ENCODE assay signal across 20 cellular contexts in the genomic region with DNA sequence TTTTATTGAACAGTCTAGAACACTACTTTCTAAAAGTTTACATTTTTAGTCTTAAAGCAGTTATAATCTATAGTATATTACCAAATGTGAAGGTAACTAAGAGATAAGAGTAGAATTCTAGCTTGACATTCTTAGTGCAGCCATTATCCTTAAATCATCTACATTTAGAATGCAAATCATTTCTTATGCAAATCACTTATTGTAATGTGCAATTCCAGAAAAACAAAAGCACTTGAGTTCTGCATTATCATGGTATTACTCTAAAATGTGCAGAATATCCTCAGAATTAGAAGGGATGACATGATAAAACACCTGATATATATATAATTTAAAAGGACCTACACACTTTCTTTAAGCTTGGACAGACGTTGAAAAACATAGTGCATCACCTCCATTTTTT. TPM values are rescaled to one million over a fixed set of nuclear protein-coding genes. Genes with fewer than 3 reads are reported as not detected.
DNase-seq lines count a peak whose midpoint lies in the region; ATAC-seq, FAIRE-seq and TF ChIP-seq lines count a peak whose summit lies in the region.
"Had no signal": no experiment of that assay in that cellular context is flagged by ENCODE, and none has a peak within 500 bp of the region (broad histone marks: within the 10 kb centered on the region; RNA-seq: fewer than 3 reads in every experiment).

No MANE protein-coding gene starts in this region.

- H2BK5ac ChIP-seq in H9 (ENCODE audit: insufficient read length, low read length): no peak overlapping the region

- H3K23ac ChIP-seq in H9 (ENCODE audit: insufficient read length, low read depth, low read length): no peak overlapping the region

- no peak for DNase-seq in H9
- DNase-seq in NT2/D1 (ENCODE audit: low read depth, low spot score): peak; percentile 16
- DNase-seq in endodermal cell: no peak
- DNase-seq in H54 (ENCODE audit: insufficient read length, low spot score): no peak
- DNase-seq in pancreas: no peak
- DNase-seq in suprapubic skin (ENCODE audit: low spot score in 2 of 2): no peak
- DNase-seq: 8988T; CD4-positive, alpha-beta memory T cell; DMS153; GF-D8; H7; KBM-7 had no signal

- H3K4me3 Mint-ChIP-seq in H9 (peak overlapping the region; percentile 62 to 64; a peak in 4 of 5 replicates), endodermal cell (no peak overlapping the region)
- H3K4me3 Mint-ChIP-seq: CD14-positive monocyte; CD4-positive, alpha-beta memory T cell; IgD-negative memory B cell had no signal

- H3K27ac ChIP-seq in H9 (ENCODE audit: insufficient read length, low read depth, low read length) (no peak overlapping the region), endodermal cell (ENCODE audit: low read depth, low read length) (no peak overlapping the region), iPS-20b (ENCODE audit: low read length) (peak overlapping the region; percentile 100), pancreas (no peak overlapping the region), suprapubic skin (no peak overlapping the region)
- H3K27ac ChIP-seq: BLaER1 had no signal

- H4K5ac ChIP-seq in H9 (ENCODE audit: insufficient read length, low read depth, low read length): no peak overlapping the region

- intact Hi-C loops in pancreas (cut with DNase I): no loop called here

- TF ChIP-seq CTCF in H9 (conservative IDR thresholded peaks at IDR 0.05): no peak
- no peak for TF ChIP-seq CTCF in endodermal cell (conservative IDR thresholded peaks at IDR 0.05)
- no peak for TF ChIP-seq CTCF in pancreas (IDR thresholded peaks at IDR 0.05)
- TF ChIP-seq CTCF in suprapubic skin (IDR thresholded peaks at IDR 0.05): no peak

- H3K9me3 ChIP-seq in H9 (ENCODE audit: control insufficient read depth, low read depth, low read length) (no peaks in the 10 kb centered on the region), NT2/D1 (ENCODE audit: insufficient read depth, low read length) (no peaks in the 10 kb centered on the region), endodermal cell (ENCODE audit: control insufficient read depth, low read length) (no peaks in the 10 kb centered on the region), iPS-20b (ENCODE audit: insufficient read depth, low read depth, low read length) (no peaks in the 10 kb centered on the region), pancreas (no peaks in the 10 kb centered on the region), suprapubic skin (no peaks in the 10 kb centered on the region)
- H3K9me3 ChIP-seq: BLaER1 had no signal

- H4K91ac ChIP-seq in H9 (ENCODE audit: insufficient read length, low read depth, low read length): no peak overlapping the region

- H2AFZ ChIP-seq in H9 (ENCODE audit: low read length): no peak overlapping the region

- no peak overlapping the region for H2AK5ac ChIP-seq in H9 (ENCODE audit: insufficient read length, low read length)

- no peaks in the 10 kb centered on the region for H4K20me1 ChIP-seq in H9 (ENCODE audit: control insufficient read depth, insufficient read depth, insufficient read length)
- H4K20me1 ChIP-seq: BLaER1 had no signal

- H3K23me2 ChIP-seq in H9 (ENCODE audit: insufficient read length, low read depth, low read length, poor library complexity, severe bottlenecking): no peaks in the 10 kb centered on the region

- no peaks in the 10 kb centered on the region for H3K27me3 ChIP-seq in H9 (ENCODE audit: insufficient read depth, low read length)
- no peaks in the 10 kb centered on the region for H3K27me3 ChIP-seq in NT2/D1 (ENCODE audit: insufficient read depth, insufficient read length)
- H3K27me3 ChIP-seq in endodermal cell (ENCODE audit: control insufficient read depth, insufficient read depth, low read length, poor library complexity, severe bottlenecking): no peaks in the 10 kb centered on the region
- no peaks in the 10 kb centered on the region for H3K27me3 ChIP-seq in iPS-20b (ENCODE audit: insufficient read depth, low read length)
- H3K27me3 ChIP-seq in pancreas: peaks cover 0 to 5% (median 0%) of the 10 kb centered on the region in 4 donors
- H3K27me3 ChIP-seq in suprapubic skin: no peaks in the 10 kb centered on the region
- H3K27me3 ChIP-seq: BLaER1 had no signal

- no peak overlapping the region for H3K4me2 ChIP-seq in H9 (ENCODE audit: insufficient read depth, insufficient read length, low read length)
- H3K4me2 ChIP-seq: BLaER1 had no signal

- no peak overlapping the region for H2BK15ac ChIP-seq in H9 (ENCODE audit: low read depth, low read length)

- H3K18ac ChIP-seq in H9 (ENCODE audit: insufficient read length, low read depth, low read length): no peak overlapping the region

- H3K4me1 Mint-ChIP-seq in H9: peaks cover 62 to 69% of the 10 kb centered on the region in 2 experiments
- peaks cover 52% of the 10 kb centered on the region for H3K4me1 Mint-ChIP-seq in endodermal cell
- H3K4me1 Mint-ChIP-seq: CD14-positive monocyte; CD4-positive, alpha-beta memory T cell; IgD-negative memory B cell had no signal

- H3K79me1 ChIP-seq in H9 (ENCODE audit: insufficient read depth, low read depth, low read length, poor library complexity, severe bottlenecking): no peaks in the 10 kb centered on the region

- no peak overlapping the region for H4K8ac ChIP-seq in H9 (replicated peaks; ENCODE audit: insufficient read length, low read depth, low read length)

- H3K9me3 Mint-ChIP-seq in H9 (no peaks in the 10 kb centered on the region; a peak in 1 of 5 replicates), endodermal cell (no peaks in the 10 kb centered on the region)
- H3K9me3 Mint-ChIP-seq: IgD-negative memory B cell had no signal

- H3K14ac ChIP-seq in H9 (ENCODE audit: insufficient read depth, low read length): no peak overlapping the region

- TF ChIP-seq POLR2A in H54 (IDR thresholded peaks at IDR 0.05; ENCODE audit: low read depth, low read length): no peak
- TF ChIP-seq POLR2A in suprapubic skin (IDR thresholded peaks at IDR 0.05): no peak

- no peak overlapping the region for H2BK12ac ChIP-seq in H9 (ENCODE audit: insufficient read length, low read depth, low read length)

- H3K9ac ChIP-seq in H9 (ENCODE audit: extremely low read depth, insufficient read length, low read length): no peak overlapping the region
- H3K9ac ChIP-seq in NT2/D1 (ENCODE audit: insufficient read length, low read depth): no peak overlapping the region
- no peak overlapping the region for H3K9ac ChIP-seq in endodermal cell (ENCODE audit: extremely low read depth, low read length, poor library complexity, severe bottlenecking)
- H3K9ac ChIP-seq in iPS-20b (ENCODE audit: low read depth, low read length): peak overlapping the region; percentile 80
- H3K9ac ChIP-seq: BLaER1 had no signal

- peaks cover 14 to 26% (median 22%) of the 10 kb centered on the region in 3 experiments for H3K36me3 Mint-ChIP-seq in H9 (ENCODE audit: insufficient read depth in 1 of 3, low read depth in 3 of 3)
- peaks cover 15% of the 10 kb centered on the region for H3K36me3 Mint-ChIP-seq in endodermal cell (ENCODE audit: low read depth)
- H3K36me3 Mint-ChIP-seq: CD14-positive monocyte; CD4-positive, alpha-beta memory T cell; IgD-negative memory B cell had no signal

- no peaks in the 10 kb centered on the region for H3K27me3 Mint-ChIP-seq in H9 (ENCODE audit: low read depth)
- no peaks in the 10 kb centered on the region for H3K27me3 Mint-ChIP-seq in endodermal cell (ENCODE audit: insufficient read depth)
- H3K27me3 Mint-ChIP-seq: CD4-positive, alpha-beta memory T cell; IgD-negative memory B cell had no signal

- H2BK120ac ChIP-seq in H9 (ENCODE audit: low read depth, low read length, poor library complexity, severe bottlenecking): no peak overlapping the region

- no peak overlapping the region for H3K56ac ChIP-seq in H9 (ENCODE audit: insufficient read length, low read depth, low read length)

- H2BK20ac ChIP-seq in H9 (ENCODE audit: low read depth, low read length, poor library complexity, severe bottlenecking): no peak overlapping the region

- H3K27ac Mint-ChIP-seq in H9: peak overlapping the region; percentile 90 to 100 (median 95); a peak in 6 of 7 replicates
- H3K27ac Mint-ChIP-seq in endodermal cell: peak overlapping the region; percentile 63
- H3K27ac Mint-ChIP-seq: CD14-positive monocyte; CD4-positive, alpha-beta memory T cell; IgD-negative memory B cell had no signal

- H3K36me3 ChIP-seq in NT2/D1 (ENCODE audit: insufficient read depth, insufficient read length, low read length) (no peaks in the 10 kb centered on the region), endodermal cell (ENCODE audit: control insufficient read depth, insufficient read depth, low read length) (no peaks in the 10 kb centered on the region), iPS-20b (ENCODE audit: insufficient read depth, low read depth, low read length) (no peaks in the 10 kb centered on the region; the same call in 1 of the 2 replicates), pancreas (no peaks in the 10 kb centered on the region), suprapubic skin (no peaks in the 10 kb centered on the region)
- H3K36me3 ChIP-seq: BLaER1 had no signal

- ATAC-seq in GM19023 (IDR thresholded peaks at IDR 0.05; ENCODE audit: unreplicated experiment) (no peak), pancreas (no peak)

- H3K79me2 ChIP-seq in H9 (ENCODE audit: insufficient read depth, low read length): peaks cover 5% of the 10 kb centered on the region; the same call in 1 of the 2 replicates

- FAIRE-seq in H54 (lab: Jason Lieb, UNC) (no peak), pancreas (lab: Jason Lieb, UNC) (no peak)
- FAIRE-seq: HepG2 had no signal

- H3K4me3 ChIP-seq in NT2/D1 (ENCODE audit: insufficient read length, low read depth) (no peak overlapping the region), endodermal cell (ENCODE audit: low read length) (no peak overlapping the region), iPS-20b (ENCODE audit: low read length) (peak overlapping the region; percentile 61), pancreas (no peak overlapping the region), suprapubic skin (no peak overlapping the region)
- H3K4me3 ChIP-seq: BLaER1 had no signal

- no peak for TF ChIP-seq EP300 in suprapubic skin (IDR thresholded peaks at IDR 0.05)

- WGBS in H9 (ENCODE audit: extremely low coverage, insufficient read length, low lambda C conversion rate): no CpG with 5 or more reads among the region's 1 CpG
- WGBS in endodermal cell (ENCODE audit: insufficient coverage in 1 of 2, insufficient read length in 1 of 2), 2 experiments: 62% methylated on average over 1 of the region's 1 CpG; no CpG with 5 or more reads in 1 of the 2 experiments
- WGBS in pancreas, 2 donors: 43 to 50% methylated on average over 1 of the region's 1 CpG
- WGBS in suprapubic skin: 68% methylated on average over 1 of the region's 1 CpG

- H3T11ph ChIP-seq in H9 (ENCODE audit: low read length): no peak overlapping the region

- H3K4ac ChIP-seq in H9 (ENCODE audit: low read depth, low read length): no peak overlapping the region

- H3K4me1 ChIP-seq in H9 (ENCODE audit: insufficient read depth, low read length) (peaks cover 14% of the 10 kb centered on the region; the same call in 1 of the 2 replicates), NT2/D1 (ENCODE audit: insufficient read depth, insufficient read length) (no peaks in the 10 kb centered on the region), endodermal cell (ENCODE audit: control insufficient read depth, insufficient read depth, low read length) (peaks cover 6% of the 10 kb centered on the region), iPS-20b (ENCODE audit: insufficient read depth, low read length) (peaks cover 47% of the 10 kb centered on the region), pancreas (no peaks in the 10 kb centered on the region), suprapubic skin (no peaks in the 10 kb centered on the region)
- H3K4me1 ChIP-seq: BLaER1 had no signal

RNA-seq across cellular contexts. Expression of a gene that starts 0.7 kb away (rescaled TPM):
- total RNA-seq in H9 (2021): 11.0 and 12.0 TPM in 2 replicates
- 10 to 100 TPM in 1 of 2 donors, 1 to 10 TPM in 1; 7.0 to 21.1 TPM for total RNA-seq in endodermal cell
- polyA plus RNA-seq in endodermal cell (2013, experiment 1 of 2): 6.9 TPM
- polyA plus RNA-seq in endodermal cell (2013, experiment 2 of 2): 6.8 TPM
- under 1 TPM in 5 of 6 donors, not detected in 1; 0.21 to 0.38 (median 0.28) TPM for total RNA-seq in pancreas
- 1 to 10 TPM in 1 of 2 donors, under 1 TPM in 1; 0.15 to 1.3 TPM for polyA plus RNA-seq in pancreas
- total RNA-seq in suprapubic skin: not detected
- total RNA-seq: CD4-positive, alpha-beta memory T cell; HT-29 had no signal
- polyA plus RNA-seq: AG04450; CD14-positive monocyte; CD4-positive, alpha-beta memory T cell; IgD-negative memory B cell had no signal
